ENCODE assay signal across 20 cellular contexts in the genomic region with DNA sequence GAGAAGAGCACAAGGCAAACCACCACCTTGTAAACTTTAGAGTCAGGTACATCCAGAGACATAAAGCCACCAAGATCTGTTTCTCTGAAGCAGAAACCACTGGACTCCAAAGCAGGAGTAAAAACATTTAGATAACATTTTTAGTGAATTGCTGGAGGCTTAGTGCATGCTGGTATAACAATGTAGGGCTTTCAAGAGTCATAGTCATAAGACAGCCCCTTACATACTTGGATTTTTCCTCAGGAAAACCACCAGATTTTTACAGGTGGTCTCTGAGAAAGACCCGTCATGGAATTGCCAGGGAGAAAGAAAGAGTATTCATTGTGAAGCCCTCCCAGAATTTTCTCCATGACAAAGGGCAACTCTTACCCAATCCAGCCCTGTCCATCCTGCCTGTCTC.
DNase-seq lines count a peak whose midpoint lies in the region; ATAC-seq and TF ChIP-seq lines count a peak whose summit lies in the region.
"Had no signal": no experiment of that assay in that cellular context is flagged by ENCODE, and none has a peak within 500 bp of the region (broad histone marks: within the 10 kb centered on the region; RNA-seq: fewer than 3 reads in every experiment).

No MANE protein-coding gene starts in this region.

- no peaks in the 10 kb centered on the region for H3F3A ChIP-seq in MM.1S (ENCODE audit: insufficient read depth, low read length)

- H2BK15ac ChIP-seq in H9 (ENCODE audit: low read depth, low read length) = no peak overlapping the region
- H2BK15ac ChIP-seq in mesenchymal stem cell (ENCODE audit: low read depth, poor library complexity, severe bottlenecking) = peak overlapping the region; percentile 70

- H2BK20ac ChIP-seq in H9 (ENCODE audit: low read depth, low read length, poor library complexity, severe bottlenecking) = no peak overlapping the region

- no peak overlapping the region for H3K23ac ChIP-seq in H9 (ENCODE audit: insufficient read length, low read depth, low read length)
- no peak overlapping the region for H3K23ac ChIP-seq in mesenchymal stem cell (ENCODE audit: low read length in 2 of 2)

- no peak overlapping the region for H3T11ph ChIP-seq in H9 (ENCODE audit: low read length)

- no peak overlapping the region for H3K4ac ChIP-seq in H9 (ENCODE audit: low read depth, low read length)
- no peak overlapping the region for H3K4ac ChIP-seq in mesenchymal stem cell (ENCODE audit: low read depth in 1 of 2, low read length in 2 of 2)

- H3K79me1 ChIP-seq in H9 (ENCODE audit: insufficient read depth, low read depth, low read length, poor library complexity, severe bottlenecking) (no peaks in the 10 kb centered on the region), mesenchymal stem cell (replicated peaks; ENCODE audit: low read length, poor library complexity, severe bottlenecking) (no peaks in the 10 kb centered on the region)

- H3K27ac Mint-ChIP-seq in H9 = peak overlapping the region in 2 of 3 experiments; percentile 66 to 90; a peak in 2 of 7 replicates
- H3K27ac Mint-ChIP-seq in WTC11 = no peak overlapping the region
- H3K27ac Mint-ChIP-seq: B cell; CD4-positive, CD25-positive, alpha-beta regulatory T cell; CD8-positive, alpha-beta T cell had no signal

- H4K8ac ChIP-seq in H9 (replicated peaks; ENCODE audit: insufficient read length, low read depth, low read length) (no peak overlapping the region), mesenchymal stem cell (ENCODE audit: low read length) (no peak overlapping the region)

- H3K18ac ChIP-seq in H9 (ENCODE audit: insufficient read length, low read depth, low read length) (no peak overlapping the region), mesenchymal stem cell (ENCODE audit: low read depth in 1 of 2, low read length in 2 of 2) (no peak overlapping the region)

- H3K4me1 Mint-ChIP-seq in H9 (peaks cover 11 to 14% of the 10 kb centered on the region in 2 experiments), WTC11 (peaks cover 19% of the 10 kb centered on the region)
- H3K4me1 Mint-ChIP-seq: B cell; CD4-positive, CD25-positive, alpha-beta regulatory T cell had no signal

- H3K9me3 Mint-ChIP-seq in H9 (peaks cover 0 to 1% of the 10 kb centered on the region in 2 experiments; a peak in 2 of 5 replicates), WTC11 (no peaks in the 10 kb centered on the region)
- H3K9me3 Mint-ChIP-seq: CD8-positive, alpha-beta T cell had no signal

- H2BK12ac ChIP-seq in H9 (ENCODE audit: insufficient read length, low read depth, low read length) = no peak overlapping the region
- no peak overlapping the region for H2BK12ac ChIP-seq in mesenchymal stem cell (ENCODE audit: low read length in 2 of 2)

- CTCF ChIA-PET in WTC11 (lab: Charles Lee) = no interaction called here

- no CpG with 5 or more reads among the region's 1 CpG for WGBS in H9 (ENCODE audit: extremely low coverage, insufficient read length, low lambda C conversion rate)
- no CpG with 5 or more reads among the region's 1 CpG for WGBS in mesenchymal stem cell

- H3K9me3 ChIP-seq in H9 (ENCODE audit: control insufficient read depth, low read depth, low read length) (no peaks in the 10 kb centered on the region), mesenchymal stem cell (ENCODE audit: control insufficient read depth, low read length) (no peaks in the 10 kb centered on the region), MM.1S (replicated peaks; ENCODE audit: insufficient read depth, low read length) (no peaks in the 10 kb centered on the region)
- H3K9me3 ChIP-seq: BLaER1 had no signal

- DNase-seq in H9 (no peak), WTC11 (ENCODE audit: low spot score) (no peak), mesenchymal stem cell (no peak), NCI-H226 (no peak), MM.1S (no peak), iPS-NIHi7 (ENCODE audit: extremely low spot score) (no peak), hepatic stellate cell (ENCODE audit: low spot score) (no peak)
- DNase-seq: CD4-positive, CD25-positive, alpha-beta regulatory T cell; CD8-positive, alpha-beta T cell; DMS 273 treated with DMSO at 0.1 percent for 48 hours; DMS79; EL; GDM1; GOT3; H7 had no signal

- H4K20me1 ChIP-seq in H9 (ENCODE audit: control insufficient read depth, insufficient read depth, insufficient read length) = no peaks in the 10 kb centered on the region
- no peaks in the 10 kb centered on the region for H4K20me1 ChIP-seq in MM.1S (ENCODE audit: insufficient read depth, low read length)
- H4K20me1 ChIP-seq: BLaER1 had no signal

- no peak overlapping the region for H4K91ac ChIP-seq in H9 (ENCODE audit: insufficient read length, low read depth, low read length)
- H4K91ac ChIP-seq in mesenchymal stem cell (ENCODE audit: low read length) = no peak overlapping the region

- no peak overlapping the region for H3K4me3 ChIP-seq in mesenchymal stem cell (ENCODE audit: insufficient read depth in 1 of 2, low read depth in 1 of 2, low read length in 2 of 2)
- no peak overlapping the region for H3K4me3 ChIP-seq in MM.1S (ENCODE audit: low read length)
- H3K4me3 ChIP-seq: BLaER1, GM12878 had no signal

- H4K5ac ChIP-seq in H9 (ENCODE audit: insufficient read length, low read depth, low read length) = no peak overlapping the region

- no peak overlapping the region for H3K4me2 ChIP-seq in H9 (ENCODE audit: insufficient read depth, insufficient read length, low read length)
- no peak overlapping the region for H3K4me2 ChIP-seq in mesenchymal stem cell (ENCODE audit: low read length, poor library complexity, severe bottlenecking)
- H3K4me2 ChIP-seq in MM.1S (ENCODE audit: low read depth, low read length) = no peak overlapping the region
- H3K4me2 ChIP-seq: BLaER1 had no signal

- no peak for TF ChIP-seq CTCF in H9 (conservative IDR thresholded peaks at IDR 0.05)
- TF ChIP-seq CTCF in WTC11 (IDR thresholded peaks at IDR 0.05) = no peak
- TF ChIP-seq CTCF in MM.1S (IDR thresholded peaks at IDR 0.05; ENCODE audit: low read length) = no peak

- H3K27me3 Mint-ChIP-seq in H9 (ENCODE audit: low read depth) (no peaks in the 10 kb centered on the region; the same call in 1 of the 2 replicates), WTC11 (ENCODE audit: low read depth) (no peaks in the 10 kb centered on the region)
- H3K27me3 Mint-ChIP-seq: B cell; CD4-positive, CD25-positive, alpha-beta regulatory T cell had no signal

- POLR2A ChIA-PET in WTC11 (lab: Charles Lee) = no interaction called here

- H2BK5ac ChIP-seq in H9 (ENCODE audit: insufficient read length, low read length) (no peak overlapping the region), mesenchymal stem cell (ENCODE audit: low read depth, low read length, poor library complexity, severe bottlenecking) (no peak overlapping the region)

- H3K79me2 ChIP-seq in H9 (ENCODE audit: insufficient read depth, low read length) (no peaks in the 10 kb centered on the region), MM.1S (ENCODE audit: low read length) (no peaks in the 10 kb centered on the region)

- H2AK5ac ChIP-seq in H9 (ENCODE audit: insufficient read length, low read length) = no peak overlapping the region
- no peak overlapping the region for H2AK5ac ChIP-seq in mesenchymal stem cell (ENCODE audit: low read length, severe bottlenecking)

- H3K9me2 ChIP-seq in MM.1S (replicated peaks; ENCODE audit: insufficient read depth, low read length) = no peaks in the 10 kb centered on the region

- no peak overlapping the region for H3K4me3 Mint-ChIP-seq in H9
- no peak overlapping the region for H3K4me3 Mint-ChIP-seq in WTC11
- H3K4me3 Mint-ChIP-seq: B cell; CD4-positive, CD25-positive, alpha-beta regulatory T cell; CD8-positive, alpha-beta T cell had no signal

- no peak overlapping the region for H2AFZ ChIP-seq in H9 (ENCODE audit: low read length)
- H2AFZ ChIP-seq in mesenchymal stem cell (ENCODE audit: low read depth, low read length) = no peak overlapping the region
- H2AFZ ChIP-seq in MM.1S (ENCODE audit: low read length) = no peak overlapping the region

- no peaks in the 10 kb centered on the region for H3K36me3 ChIP-seq in mesenchymal stem cell (ENCODE audit: control insufficient read depth in 1 of 2, insufficient read depth in 2 of 2, low read depth in 1 of 2, low read length in 2 of 2)
- H3K36me3 ChIP-seq in MM.1S (replicated peaks; ENCODE audit: insufficient read depth, low read length) = no peaks in the 10 kb centered on the region
- H3K36me3 ChIP-seq: BLaER1 had no signal

- H2BK120ac ChIP-seq in H9 (ENCODE audit: low read depth, low read length, poor library complexity, severe bottlenecking) (no peak overlapping the region), mesenchymal stem cell (ENCODE audit: low read depth, low read length) (no peak overlapping the region)

- H3K9ac ChIP-seq in H9 (ENCODE audit: extremely low read depth, insufficient read length, low read length) = no peak overlapping the region
- H3K9ac ChIP-seq in mesenchymal stem cell (ENCODE audit: low read length) = no peak overlapping the region
- H3K9ac ChIP-seq in MM.1S (ENCODE audit: low read length) = no peak overlapping the region
- H3K9ac ChIP-seq: BLaER1 had no signal

- H3K27me3 ChIP-seq in H9 (ENCODE audit: insufficient read depth, low read length) (no peaks in the 10 kb centered on the region), mesenchymal stem cell (ENCODE audit: control insufficient read depth in 1 of 2, insufficient read depth in 1 of 2, low read length in 2 of 2) (no peaks in the 10 kb centered on the region), MM.1S (replicated peaks; ENCODE audit: insufficient read depth, low read length) (no peaks in the 10 kb centered on the region)
- H3K27me3 ChIP-seq: BLaER1 had no signal

- H3K27ac ChIP-seq in H9 (ENCODE audit: insufficient read length, low read depth, low read length) = no peak overlapping the region
- no peak overlapping the region for H3K27ac ChIP-seq in mesenchymal stem cell (ENCODE audit: low read length, poor library complexity, severe bottlenecking)
- no peak overlapping the region for H3K27ac ChIP-seq in MM.1S (ENCODE audit: low read length)
- H3K27ac ChIP-seq: BLaER1, C4-2B had no signal

- peak; percentile 43 for ATAC-seq in WTC11
- ATAC-seq: CD8-positive, alpha-beta T cell; GM12878; HCT116 had no signal

- H3K56ac ChIP-seq in H9 (ENCODE audit: insufficient read length, low read depth, low read length) = no peak overlapping the region

- H3K4me1 ChIP-seq in H9 (ENCODE audit: insufficient read depth, low read length) = peaks cover 5% of the 10 kb centered on the region; the same call in 1 of the 2 replicates
- H3K4me1 ChIP-seq in mesenchymal stem cell (ENCODE audit: control insufficient read depth, insufficient read depth, low read depth, low read length) = no peaks in the 10 kb centered on the region
- no peaks in the 10 kb centered on the region for H3K4me1 ChIP-seq in MM.1S (ENCODE audit: low read length)
- H3K4me1 ChIP-seq: BLaER1 had no signal

- no peaks in the 10 kb centered on the region for H3K23me2 ChIP-seq in H9 (ENCODE audit: insufficient read length, low read depth, low read length, poor library complexity, severe bottlenecking)

- H3K36me3 Mint-ChIP-seq in H9 (ENCODE audit: insufficient read depth in 1 of 3, low read depth in 3 of 3) (no peaks in the 10 kb centered on the region; a peak in 1 of 7 replicates), WTC11 (no peaks in the 10 kb centered on the region)
- H3K36me3 Mint-ChIP-seq: CD4-positive, CD25-positive, alpha-beta regulatory T cell; CD8-positive, alpha-beta T cell had no signal

- H3K14ac ChIP-seq in H9 (ENCODE audit: insufficient read depth, low read length) (no peak overlapping the region), mesenchymal stem cell (ENCODE audit: low read length in 2 of 2) (no peak overlapping the region)
